28 cellular contexts compared by ENCODE assay signal in genomic region chr2:236489895-236490404, GRCh38.
"Had no signal": no experiment of that assay in that cellular context is flagged by ENCODE, and none has a peak within 500 bp of the region (broad histone marks: within the 10 kb centered on the region; RNA-seq: fewer than 3 reads in every experiment).

No MANE protein-coding gene starts in this region.

- FAIRE-seq: urothelium cell line had no signal

- H3K27me3 Mint-ChIP-seq: stimulated activated naive CD8-positive, alpha-beta T cell treated with anti-CD3 and anti-CD28 coated beads, Interleukin-15, amount 100 ng/mL, for 72 hours; type B pancreatic cell had no signal

- H3K9me3 ChIP-seq: stomach, suprapubic skin, testis, thoracic aorta, thyroid gland, tibial nerve, transverse colon, upper lobe of left lung, upper lobe of right lung, uterus, vagina had no signal

- H3K27ac Mint-ChIP-seq: stimulated activated effector memory CD8-positive, alpha-beta T cell treated with anti-CD3 and anti-CD28 coated beads, Interleukin-12 subunit alpha, Interleukin-12 subunit beta, amount 100 ng/mL, for 72 hours; stimulated activated memory B cell treated with anti-CD40 and anti-IgM and Interleukin-4, amounts not matched to agents 10 μg/mL and 1 μg/mL and 100 μg/mL, for 72 hours; stimulated activated naive CD8-positive, alpha-beta T cell treated with anti-CD3 and anti-CD28 coated beads, Interleukin-15, amount 100 ng/mL, for 72 hours; stimulated activated naive CD8-positive, alpha-beta T cell treated with anti-CD3 and anti-CD28 coated beads, Interleukin-15, Interleukin-2, amounts not matched to agents 100 ng/mL and 50 ng/mL, for 24 hours; type B pancreatic cell had no signal

- H3K27ac ChIP-seq: stomach, suprapubic skin, testis, thoracic aorta, thyroid gland, tibial nerve, transverse colon, upper lobe of left lung, upper lobe of right lung, uterus, vagina had no signal

- H3K27me3 ChIP-seq: stomach, suprapubic skin, testis, thyroid gland, tibial nerve, transverse colon, upper lobe of left lung, upper lobe of right lung, uterus, vagina had no signal

- H3K9me3 Mint-ChIP-seq: stimulated activated effector memory CD8-positive, alpha-beta T cell treated with anti-CD3 and anti-CD28 coated beads, Interleukin-12 subunit alpha, Interleukin-12 subunit beta, amount 100 ng/mL, for 72 hours; stimulated activated naive CD8-positive, alpha-beta T cell treated with anti-CD3 and anti-CD28 coated beads, Interleukin-15, Interleukin-2, amounts not matched to agents 100 ng/mL and 50 ng/mL, for 24 hours had no signal

- H3K36me3 ChIP-seq: suprapubic skin, thoracic aorta, tibial nerve, transverse colon, upper lobe of left lung, upper lobe of right lung, uterus, vagina had no signal

- H3K4me1 Mint-ChIP-seq: stimulated activated effector memory CD8-positive, alpha-beta T cell treated with anti-CD3 and anti-CD28 coated beads, Interleukin-12 subunit alpha, Interleukin-12 subunit beta, amount 100 ng/mL, for 72 hours; stimulated activated memory B cell treated with anti-CD40 and anti-IgM and Interleukin-4, amounts not matched to agents 10 μg/mL and 1 μg/mL and 100 μg/mL, for 72 hours; stimulated activated naive CD8-positive, alpha-beta T cell treated with anti-CD3 and anti-CD28 coated beads, Interleukin-15, amount 100 ng/mL, for 72 hours had no signal

- ATAC-seq: stimulated activated effector memory CD8-positive, alpha-beta T cell treated with anti-CD3 and anti-CD28 coated beads, Interleukin-12 subunit alpha, Interleukin-12 subunit beta, amount 100 ng/mL, for 72 hours; stimulated activated memory B cell treated with anti-CD40 and anti-IgM and Interleukin-4, amounts not matched to agents 10 μg/mL and 1 μg/mL and 100 μg/mL, for 72 hours; stimulated activated naive CD8-positive, alpha-beta T cell treated with anti-CD3 and anti-CD28 coated beads, Interleukin-15, amount 100 ng/mL, for 72 hours; stimulated activated naive CD8-positive, alpha-beta T cell treated with anti-CD3 and anti-CD28 coated beads, Interleukin-15, Interleukin-2, amounts not matched to agents 100 U/mL and 50 U/mL, for 24 hours; upper lobe of right lung had no signal

- H3K4me3 Mint-ChIP-seq: stimulated activated effector memory CD8-positive, alpha-beta T cell treated with anti-CD3 and anti-CD28 coated beads, Interleukin-12 subunit alpha, Interleukin-12 subunit beta, amount 100 ng/mL, for 72 hours; stimulated activated memory B cell treated with anti-CD40 and anti-IgM and Interleukin-4, amounts not matched to agents 10 μg/mL and 1 μg/mL and 100 μg/mL, for 72 hours; stimulated activated naive CD8-positive, alpha-beta T cell treated with anti-CD3 and anti-CD28 coated beads, Interleukin-15, amount 100 ng/mL, for 72 hours; stimulated activated naive CD8-positive, alpha-beta T cell treated with anti-CD3 and anti-CD28 coated beads, Interleukin-15, Interleukin-2, amounts not matched to agents 100 ng/mL and 50 ng/mL, for 24 hours; type B pancreatic cell had no signal

- DNase-seq: stimulated activated CD4-positive, alpha-beta T cell treated with anti-CD3 and anti-CD28 coated beads, Interleukin-2, amount 100 ng/mL, for 24 hours; stimulated activated CD4-positive, alpha-beta T cell treated with anti-CD3 and anti-CD28 coated beads, Interleukin-2, amount 100 ng/mL, for 48 hours; stimulated activated CD4-positive, alpha-beta T cell treated with anti-CD3 and anti-CD28 coated beads, Interleukin-4, amount 100 ng/mL, for 1 hour; stimulated activated CD4-positive, alpha-beta T cell treated with anti-CD3 and anti-CD28 coated beads, Interleukin-4, amount 100 ng/mL, for 24 hours; stimulated activated CD4-positive, alpha-beta T cell treated with anti-CD3 and anti-CD28 coated beads, Interleukin-4, amount 100 ng/mL, for 4 hours; stimulated activated CD8-positive, alpha-beta memory T cell treated with anti-CD3 and anti-CD28 coated beads, Interleukin-4, amount 100 ng/mL, for 48 hours; stimulated activated naive CD4-positive, alpha-beta T cell; stimulated activated naive CD4-positive, alpha-beta T cell treated with Interleukin-2 at 50 U/mL for 16 hours; stimulated activated naive CD8-positive, alpha-beta T cell treated with anti-CD3 and anti-CD28 coated beads, Interleukin-15, amount 100 ng/mL, for 72 hours; stimulated activated naive CD8-positive, alpha-beta T cell treated with anti-CD3 and anti-CD28 coated beads, Interleukin-15, Interleukin-2, amounts not matched to agents 100 U/mL and 50 U/mL, for 24 hours; stomach; substantia nigra; testis; thyroid gland; transverse colon; trophoblast cell; upper lobe of right lung; uterus had no signal

- H3K4me1 ChIP-seq: stomach, suprapubic skin, testis, thyroid gland, tibial nerve, transverse colon, upper lobe of left lung, upper lobe of right lung, uterus, vagina had no signal

- H3K4me3 ChIP-seq: stomach, suprapubic skin, testis, thoracic aorta, thyroid gland, tibial nerve, transverse colon, upper lobe of left lung, upper lobe of right lung, uterus, vagina had no signal

- H3K36me3 Mint-ChIP-seq: stimulated activated effector memory CD8-positive, alpha-beta T cell treated with anti-CD3 and anti-CD28 coated beads, Interleukin-12 subunit alpha, Interleukin-12 subunit beta, amount 100 ng/mL, for 72 hours; stimulated activated memory B cell treated with anti-CD40 and anti-IgM and Interleukin-4, amounts not matched to agents 10 μg/mL and 1 μg/mL and 100 μg/mL, for 72 hours had no signal
